Comparison of ENCODE assay signal across 9 cellular contexts in the genomic region with DNA sequence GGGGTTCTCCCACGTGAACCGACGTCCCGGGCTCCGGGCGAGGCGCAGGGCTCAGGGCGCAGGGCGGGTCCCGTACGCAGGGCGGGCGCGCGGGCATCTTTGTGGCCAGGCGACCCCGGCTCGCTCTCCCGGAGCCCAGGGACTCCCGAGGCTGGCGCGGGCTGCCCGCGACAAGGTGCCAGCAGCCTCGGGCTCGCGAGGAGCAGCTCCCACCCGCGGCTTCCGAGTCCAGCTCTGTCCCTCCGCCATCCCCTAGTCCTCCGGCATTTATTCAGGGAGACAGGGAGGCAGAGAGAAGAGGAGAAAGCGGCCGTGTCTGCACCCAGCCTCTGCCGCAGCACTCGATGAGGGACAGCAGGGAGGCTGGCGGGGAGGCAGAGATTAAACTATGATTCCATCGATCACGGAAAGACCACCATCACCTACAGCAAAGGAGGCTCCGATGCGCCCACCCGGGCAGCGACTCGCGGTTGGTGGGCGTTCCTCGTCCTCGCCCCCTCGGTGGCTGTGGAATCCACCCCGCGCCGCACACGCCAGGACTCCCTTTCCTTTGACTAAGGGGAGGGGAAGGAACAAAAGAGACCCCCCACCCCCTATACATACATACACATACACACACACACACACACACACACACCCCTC. TPM values are rescaled to one million over a fixed set of nuclear protein-coding genes. Genes with fewer than 3 reads are reported as not detected.
DNase-seq lines count a peak whose midpoint lies in the region; ATAC-seq, FAIRE-seq and TF ChIP-seq lines count a peak whose summit lies in the region.
"Had no signal": no experiment of that assay in that cellular context is flagged by ENCODE, and none has a peak within 500 bp of the region (broad histone marks: within the 10 kb centered on the region; RNA-seq: fewer than 3 reads in every experiment).

No MANE protein-coding gene starts in this region.

- H3K4me3 ChIP-seq in WERI-Rb-1 (ENCODE audit: low read depth, low read length), result peak overlapping the region; percentile 77
- H3K4me3 ChIP-seq in parathyroid adenoma (ENCODE audit: low read depth, low read length), result peak overlapping the region; percentile 55

- H3K27me3 ChIP-seq in WERI-Rb-1 (ENCODE audit: insufficient read depth, low read depth, severe bottlenecking), result no peaks in the 10 kb centered on the region
- H3K27me3 ChIP-seq in parathyroid adenoma (ENCODE audit: control insufficient read depth, insufficient read depth, low read length), result no peaks in the 10 kb centered on the region

- H3K4me1 ChIP-seq in parathyroid adenoma, result no peaks in the 10 kb centered on the region

- DNase-seq in Right ventricle myocardium superior (no peak), Right ventricle myocardium inferior (ENCODE audit: missing footprints) (no peak), WERI-Rb-1 (peak; percentile 19), frontal cortex (ENCODE audit: low spot score in 2 of 2) (peak; percentile 37 to 39), KG1 (lab: John Stamatoyannopoulos, UW) (no peak)
- no peak for DNase-seq in stimulated activated CD4-positive, alpha-beta T cell treated with anti-CD3 and anti-CD28 coated beads, Interleukin-4, amount 100 ng/mL, for 24 hours

- H3K4me2 ChIP-seq in parathyroid adenoma (ENCODE audit: low read length), result peak overlapping the region; percentile 90

- no peaks in the 10 kb centered on the region for H3K79me2 ChIP-seq in parathyroid adenoma

- no peak for TF ChIP-seq CTCF in WERI-Rb-1 (IDR thresholded peaks at IDR 0.05; ENCODE audit: low read depth, low read length)
- TF ChIP-seq CTCF in parathyroid adenoma (IDR thresholded peaks at IDR 0.05), result no peak

- H3K9me3 ChIP-seq in WERI-Rb-1 (ENCODE audit: severe bottlenecking), result no peaks in the 10 kb centered on the region
- no peaks in the 10 kb centered on the region for H3K9me3 ChIP-seq in parathyroid adenoma (ENCODE audit: control insufficient read depth, low read length)

- no peaks in the 10 kb centered on the region for H3K36me3 ChIP-seq in WERI-Rb-1
- no peaks in the 10 kb centered on the region for H3K36me3 ChIP-seq in parathyroid adenoma (ENCODE audit: control insufficient read depth, insufficient read depth, low read length)

- H3K27ac ChIP-seq in WERI-Rb-1 (no peak overlapping the region; the same call in 1 of the 2 replicates), parathyroid adenoma (no peak overlapping the region)

- no peak overlapping the region for H3K9ac ChIP-seq in parathyroid adenoma

- intact Hi-C loops in Right ventricle myocardium superior (cut with DNase I), result no loop called here
- intact Hi-C loops in Right ventricle myocardium inferior (cut with DNase I), result no loop called here

- ATAC-seq in Right ventricle myocardium superior (ENCODE audit: poor library complexity), result peak; percentile 41
- no peak for ATAC-seq in Right ventricle myocardium inferior
- ATAC-seq in HG03521 (IDR thresholded peaks at IDR 0.05; ENCODE audit: unreplicated experiment), result no peak

- no peak for FAIRE-seq in frontal cortex (lab: Jason Lieb, UNC)
- FAIRE-seq: GM18507 had no signal

- H2AFZ ChIP-seq in parathyroid adenoma, result peak overlapping the region; percentile 88

RNA-seq across cellular contexts. Expression of a gene that starts 1.1 kb away (rescaled TPM):
- total RNA-seq in Right ventricle myocardium superior (0.05 TPM), Right ventricle myocardium inferior (0.05 TPM), frontal cortex (112 TPM)

Comparison
In these comparisons a context has a peak if more than half of its experiments do, and no peak if none do; other contexts are left out.
1. DNase-seq: peak in WERI-Rb-1 (single experiment) and frontal cortex (2 of 2); none in Right ventricle myocardium superior (single experiment), Right ventricle myocardium inferior (single experiment), KG1 (single experiment) and stimulated activated CD4-positive, alpha-beta T cell treated with anti-CD3 and anti-CD28 coated beads, Interleukin-4, amount 100 ng/mL, for 24 hours (single experiment).
2. RNA of a gene that starts 1.1 kb away (total RNA-seq): 112 TPM in frontal cortex (single experiment); 0.05 TPM in Right ventricle myocardium inferior (single experiment) and 0.05 TPM in Right ventricle myocardium superior (single experiment); every median in the first group is over 100 times any median in the second.